ENCODE assay signal across 8 cellular contexts in genomic region chr10:67884313-67884841, GRCh38. TPM values are rescaled to one million over a fixed set of nuclear protein-coding genes. Genes with fewer than 3 reads are reported as not detected.
A peak's percentile ranks its signal among the peaks of the same experiment; 100 is the strongest.
DNase-seq lines count a peak whose midpoint lies in the region; ATAC-seq and TF ChIP-seq lines count a peak whose summit lies in the region.

SIRT1 (plus strand) TSS chr10:67884656; CDS start chr10:67884722, 66 bp downstream.

- WGBS in gastroesophageal sphincter (ENCODE audit: low coverage in 1 of 2), 2 donors, result 0% methylated on average over 1 of the region's 62 CpGs; no CpG with 5 or more reads in 1 of the 2 donors

- H3K27me3 ChIP-seq in GM06990 (replicated peaks; ENCODE audit: control insufficient read depth, insufficient read depth, low read length) (no peaks in the 10 kb centered on the region), gastroesophageal sphincter (no peaks in the 10 kb centered on the region)

- H3K27me3 Mint-ChIP-seq in HFFc6 (ENCODE audit: insufficient read depth), result peaks cover 2% of the 10 kb centered on the region; the same call in 1 of the 2 replicates
- peaks cover 3% of the 10 kb centered on the region for H3K27me3 Mint-ChIP-seq in activated naive CD4-positive, alpha-beta T cell treated with anti-CD3 and anti-CD28 coated beads, Interleukin-2, amount 10 ng/mL, durations not matched to agents 7 days and 5 days

- peak; percentile 95 for ATAC-seq in gastroesophageal sphincter

- peak within 1 kb of the TSS; percentile 91 for H3K27ac Mint-ChIP-seq in HFFc6
- H3K27ac Mint-ChIP-seq in activated naive CD4-positive, alpha-beta T cell treated with anti-CD3 and anti-CD28 coated beads, Interleukin-2, amount 10 ng/mL, durations not matched to agents 7 days and 5 days, result peak within 1 kb of the TSS; percentile 95

- TF ChIP-seq EP300 in gastroesophageal sphincter (IDR thresholded peaks at IDR 0.05), result no peak

- TF ChIP-seq CTCF in GM06990 (IDR thresholded peaks at IDR 0.05; ENCODE audit: insufficient read depth, low read length, poor library complexity, severe bottlenecking), result no peak
- TF ChIP-seq CTCF in HFFc6 (IDR thresholded peaks at IDR 0.05), result no peak
- TF ChIP-seq CTCF in gastroesophageal sphincter (IDR thresholded peaks at IDR 0.05), result peak in 1 of 4 experiments; percentile 10

- H3K4me1 Mint-ChIP-seq in HFFc6 (ENCODE audit: low read depth), result peaks cover 22% of the 10 kb centered on the region
- H3K4me1 Mint-ChIP-seq in activated naive CD4-positive, alpha-beta T cell treated with anti-CD3 and anti-CD28 coated beads, Interleukin-2, amount 10 ng/mL, durations not matched to agents 7 days and 5 days, result peaks cover 32% of the 10 kb centered on the region

- peak within 1 kb of the TSS; percentile 95 for H3K4me3 Mint-ChIP-seq in HFFc6
- H3K4me3 Mint-ChIP-seq in activated naive CD4-positive, alpha-beta T cell treated with anti-CD3 and anti-CD28 coated beads, Interleukin-2, amount 10 ng/mL, durations not matched to agents 7 days and 5 days, result peak within 1 kb of the TSS; percentile 83

- H3K27ac ChIP-seq in SK-N-MC, result peak within 1 kb of the TSS; percentile 31; the same call in 1 of the 2 replicates
- peak within 1 kb of the TSS; percentile 93 to 99 (median 97) for H3K27ac ChIP-seq in gastroesophageal sphincter
- peak within 1 kb of the TSS; percentile 91 for H3K27ac ChIP-seq in substantia nigra (ENCODE audit: low read depth, low read length, poor library complexity, severe bottlenecking)

- H3K4me3 ChIP-seq in GM06990 (replicated peaks; ENCODE audit: low read depth, low read length) (peak within 1 kb of the TSS; percentile 80), SK-N-MC (peak within 1 kb of the TSS; percentile 85), gastroesophageal sphincter (peak within 1 kb of the TSS; percentile 79 to 91)

- peaks cover 6% of the 10 kb centered on the region for H3K36me3 ChIP-seq in GM06990 (ENCODE audit: control insufficient read depth, insufficient read depth, low read length)
- peaks cover 25% of the 10 kb centered on the region for H3K36me3 ChIP-seq in SK-N-MC (ENCODE audit: insufficient read depth, low read length)
- H3K36me3 ChIP-seq in gastroesophageal sphincter, result peaks cover 0 to 27% of the 10 kb centered on the region in 2 donors

- H3K9me3 ChIP-seq in SK-N-MC (ENCODE audit: low read depth, low read length) (no peaks in the 10 kb centered on the region), gastroesophageal sphincter (no peaks in the 10 kb centered on the region)

- peaks cover 0 to 44% (median 8%) of the 10 kb centered on the region in 3 donors for H3K4me1 ChIP-seq in gastroesophageal sphincter

- DNase-seq in GM06990 (ENCODE audit: extremely low read depth, insufficient read length) (peak; percentile 97), HFFc6 (peak; percentile 91), NAMALWA (ENCODE audit: low spot score) (peak; percentile 95), SK-N-MC (ENCODE audit: low read depth, low spot score) (no peak), non-pigmented ciliary epithelial cell (ENCODE audit: low read depth) (peak; percentile 50), substantia nigra (lab: John Stamatoyannopoulos, UW) (peak; percentile 67 to 99 (median 95))
- peak; percentile 94 for DNase-seq in activated naive CD4-positive, alpha-beta T cell treated with anti-CD3 and anti-CD28 coated beads, Interleukin-2, amount 10 ng/mL, durations not matched to agents 7 days and 5 days

- H3K9me3 Mint-ChIP-seq in HFFc6, result no peaks in the 10 kb centered on the region
- no peaks in the 10 kb centered on the region for H3K9me3 Mint-ChIP-seq in activated naive CD4-positive, alpha-beta T cell treated with anti-CD3 and anti-CD28 coated beads, Interleukin-2, amount 10 ng/mL, durations not matched to agents 7 days and 5 days

- CTCF ChIA-PET in activated naive CD4-positive, alpha-beta T cell treated with anti-CD3 and anti-CD28 coated beads, Interleukin-2, amount 10 ng/mL, durations not matched to agents 7 days and 5 days (lab: Charles Lee), result interaction anchor here (0.6 to 3.4 kb wide), 4 partner anchors 27 to 133 kb away, joined by 3 to 15 read pairs (median 4); no protein-coding TSS in a partner anchor

- peak within 1 kb of the TSS; percentile 77 for H3K9ac ChIP-seq in SK-N-MC (ENCODE audit: insufficient read length)

- peak; percentile 95 to 97 for TF ChIP-seq POLR2A in gastroesophageal sphincter (IDR thresholded peaks at IDR 0.05)

- H3K36me3 Mint-ChIP-seq in HFFc6 (ENCODE audit: low read depth), result peaks cover 20% of the 10 kb centered on the region
- peaks cover 24% of the 10 kb centered on the region for H3K36me3 Mint-ChIP-seq in activated naive CD4-positive, alpha-beta T cell treated with anti-CD3 and anti-CD28 coated beads, Interleukin-2, amount 10 ng/mL, durations not matched to agents 7 days and 5 days

RNA-seq across cellular contexts. Expression of gene SIRT1, which starts in this region (rescaled TPM):
- total RNA-seq in HFFc6 (2021; fragmentation: NEBNext Ultra II Directional; extraction: Animal tissue kit (Norgen Biotek cat#: 25700)), result 10 to 100 TPM in 5 of 6 experiments, 1 to 10 TPM in 1; 9.8 to 12.9 (median 11.7) TPM
- total RNA-seq in gastroesophageal sphincter, result 10 to 100 TPM; 22.1 to 39.8 (median 33.4) TPM

Comparison
In these comparisons a context has a peak if more than half of its experiments do, and no peak if none do; other contexts are left out.
1. H3K27ac ChIP-seq: peak in every context shown above with its lines; median percentile 97 in gastroesophageal sphincter; 91 in substantia nigra; 31 in SK-N-MC.